ENCODE assay signal across 1 cellular context in the genomic region with DNA sequence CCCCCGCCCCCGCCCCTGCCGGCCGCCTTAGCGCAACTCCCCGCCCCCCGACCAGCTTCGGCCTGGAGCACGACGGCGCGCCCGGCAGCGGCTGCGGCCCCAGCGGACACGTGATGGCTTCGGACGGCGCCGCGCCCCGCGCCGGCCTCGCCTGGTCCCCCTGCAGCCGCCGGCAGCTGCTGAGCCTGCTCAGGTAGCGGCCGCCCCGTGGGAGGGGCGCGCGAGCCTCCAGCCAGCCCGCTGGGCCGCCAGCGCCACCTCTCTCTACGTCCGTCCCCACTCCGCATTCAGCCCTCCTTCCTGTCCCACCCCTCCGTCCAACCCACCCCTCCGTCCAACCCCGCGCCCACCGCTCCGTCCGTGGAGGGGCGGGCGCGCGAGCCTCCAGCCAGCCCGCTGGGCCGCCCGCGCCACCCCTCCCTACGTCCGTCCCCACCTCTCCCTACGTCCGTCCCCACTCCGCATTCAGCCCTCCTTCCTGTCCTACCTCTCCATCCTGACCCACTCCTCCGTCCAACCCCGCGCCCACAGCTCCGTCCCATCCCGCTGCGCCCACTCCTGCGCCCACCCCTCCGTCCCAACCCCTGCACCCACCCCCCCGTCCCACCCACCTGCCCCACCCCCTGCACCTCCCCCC.
TF ChIP-seq lines count a peak whose summit lies in the region.

No MANE protein-coding gene starts in this region.

TF ChIP-seq in IMR-90, 13 proteins besides CTCF, POLR2A, EP300 and RAD21:
- TF ChIP-seq BHLHE40 (IDR thresholded peaks at IDR 0.05; ENCODE audit: low read depth, low read length), result no peak
- TF ChIP-seq, protein P1, sequence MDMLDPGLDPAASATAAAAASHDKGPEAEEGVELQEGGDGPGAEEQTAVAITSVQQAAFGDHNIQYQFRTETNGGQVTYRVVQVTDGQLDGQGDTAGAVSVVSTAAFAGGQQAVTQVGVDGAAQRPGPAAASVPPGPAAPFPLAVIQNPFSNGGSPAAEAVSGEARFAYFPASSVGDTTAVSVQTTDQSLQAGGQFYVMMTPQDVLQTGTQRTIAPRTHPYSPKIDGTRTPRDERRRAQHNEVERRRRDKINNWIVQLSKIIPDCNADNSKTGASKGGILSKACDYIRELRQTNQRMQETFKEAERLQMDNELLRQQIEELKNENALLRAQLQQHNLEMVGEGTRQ (IDR thresholded peaks at IDR 0.05; ENCODE audit: low read depth, low read length), result peak; percentile 38; the same call in 1 of the 2 replicates
